1 cellular context compared by ENCODE assay signal in genomic region chr16:66844342-66845079, GRCh38.
TF ChIP-seq lines count a peak whose summit lies in the region.

TSS of gene CA7 (plus strand) at chr16:66844414. CDS start at chr16:66844488, 74 bp downstream.

TF ChIP-seq in K562, 482 proteins besides CTCF, POLR2A, EP300 and RAD21:
- TF ChIP-seq, protein P1, sequence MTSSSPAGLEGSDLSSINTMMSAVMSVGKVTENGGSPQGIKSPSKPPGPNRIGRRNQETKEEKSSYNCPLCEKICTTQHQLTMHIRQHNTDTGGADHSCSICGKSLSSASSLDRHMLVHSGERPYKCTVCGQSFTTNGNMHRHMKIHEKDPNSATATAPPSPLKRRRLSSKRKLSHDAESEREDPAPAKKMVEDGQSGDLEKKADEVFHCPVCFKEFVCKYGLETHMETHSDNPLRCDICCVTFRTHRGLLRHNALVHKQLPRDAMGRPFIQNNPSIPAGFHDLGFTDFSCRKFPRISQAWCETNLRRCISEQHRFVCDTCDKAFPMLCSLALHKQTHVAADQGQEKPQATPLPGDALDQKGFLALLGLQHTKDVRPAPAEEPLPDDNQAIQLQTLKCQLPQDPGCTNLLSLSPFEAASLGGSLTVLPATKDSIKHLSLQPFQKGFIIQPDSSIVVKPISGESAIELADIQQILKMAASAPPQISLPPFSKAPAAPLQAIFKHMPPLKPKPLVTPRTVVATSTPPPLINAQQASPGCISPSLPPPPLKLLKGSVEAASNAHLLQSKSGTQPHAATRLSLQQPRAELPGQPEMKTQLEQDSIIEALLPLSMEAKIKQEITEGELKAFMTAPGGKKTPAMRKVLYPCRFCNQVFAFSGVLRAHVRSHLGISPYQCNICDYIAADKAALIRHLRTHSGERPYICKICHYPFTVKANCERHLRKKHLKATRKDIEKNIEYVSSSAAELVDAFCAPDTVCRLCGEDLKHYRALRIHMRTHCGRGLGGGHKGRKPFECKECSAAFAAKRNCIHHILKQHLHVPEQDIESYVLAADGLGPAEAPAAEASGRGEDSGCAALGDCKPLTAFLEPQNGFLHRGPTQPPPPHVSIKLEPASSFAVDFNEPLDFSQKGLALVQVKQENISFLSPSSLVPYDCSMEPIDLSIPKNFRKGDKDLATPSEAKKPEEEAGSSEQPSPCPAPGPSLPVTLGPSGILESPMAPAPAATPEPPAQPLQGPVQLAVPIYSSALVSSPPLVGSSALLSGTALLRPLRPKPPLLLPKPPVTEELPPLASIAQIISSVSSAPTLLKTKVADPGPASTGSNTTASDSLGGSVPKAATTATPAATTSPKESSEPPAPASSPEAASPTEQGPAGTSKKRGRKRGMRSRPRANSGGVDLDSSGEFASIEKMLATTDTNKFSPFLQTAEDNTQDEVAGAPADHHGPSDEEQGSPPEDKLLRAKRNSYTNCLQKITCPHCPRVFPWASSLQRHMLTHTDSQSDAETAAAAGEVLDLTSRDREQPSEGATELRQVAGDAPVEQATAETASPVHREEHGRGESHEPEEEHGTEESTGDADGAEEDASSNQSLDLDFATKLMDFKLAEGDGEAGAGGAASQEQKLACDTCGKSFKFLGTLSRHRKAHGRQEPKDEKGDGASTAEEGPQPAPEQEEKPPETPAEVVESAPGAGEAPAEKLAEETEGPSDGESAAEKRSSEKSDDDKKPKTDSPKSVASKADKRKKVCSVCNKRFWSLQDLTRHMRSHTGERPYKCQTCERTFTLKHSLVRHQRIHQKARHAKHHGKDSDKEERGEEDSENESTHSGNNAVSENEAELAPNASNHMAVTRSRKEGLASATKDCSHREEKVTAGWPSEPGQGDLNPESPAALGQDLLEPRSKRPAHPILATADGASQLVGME (CRISPR knock-in tag; IDR thresholded peaks at IDR 0.05): no peak
- no peak for TF ChIP-seq NBN (IDR thresholded peaks at IDR 0.05; ENCODE audit: low read depth)
